40 cellular contexts compared by ENCODE assay signal in genomic region chr1:118905671-118906070, GRCh38.
"Had no signal": no experiment of that assay in that cellular context is flagged by ENCODE, and none has a peak within 500 bp of the region (broad histone marks: within the 10 kb centered on the region; RNA-seq: fewer than 3 reads in every experiment).

No MANE protein-coding gene starts in this region.

- H3K9me3 ChIP-seq: adrenal gland, ascending aorta, body of pancreas, breast epithelium had no signal

- H3K4me1 ChIP-seq: adrenal gland, ascending aorta, body of pancreas, breast epithelium had no signal

- ATAC-seq: activated naive CD4-positive, alpha-beta T cell treated with anti-CD3 and anti-CD28 coated beads, Interleukin-2, amount 50 U/mL, for 72 hours; activated naive CD8-positive, alpha-beta T cell treated with anti-CD3 and anti-CD28 coated beads, Interleukin-2, amount 50 U/mL, for 24 hours; activated T-cell treated with anti-CD3 and anti-CD28 coated beads, Interleukin-2, amount 50 U/mL, for 4 hours; activated T-cell treated with anti-CD3 and anti-CD28 coated beads, Interleukin-2, amount 50 U/mL, for 72 hours; activated T-helper 17 cell treated with anti-CD3 and anti-CD28 coated beads, Interleukin-2, amount 50 U/mL, for 72 hours; body of pancreas had no signal

- H3K9me3 Mint-ChIP-seq: activated naive CD4-positive, alpha-beta T cell treated with anti-CD3 and anti-CD28 coated beads for 36 hours; activated naive CD4-positive, alpha-beta T cell treated with anti-CD3 and anti-CD28 coated beads, Interleukin-2, amount 10 ng/mL, durations not matched to agents 7 days and 5 days; activated naive CD8-positive, alpha-beta T cell treated with anti-CD3 and anti-CD28 coated beads for 36 hours; activated naive CD8-positive, alpha-beta T cell treated with anti-CD3 and anti-CD28 coated beads, Interleukin-2, amount 50 U/mL, for 24 hours; activated T-cell treated with anti-CD3 and anti-CD28 coated beads, Interleukin-2, amount 50 U/mL, for 4 hours; activated T-helper 2 cell treated with anti-CD3 and anti-CD28 coated beads, Interferon-gamma antibody, Interleukin-2, Interleukin-4, amounts not matched to agents 10 μg/mL and 5 μg/mL and 100 μg/mL, durations not matched to agents 14 hours and 24 hours and 36 hours; brain had no signal

- H3K4me1 Mint-ChIP-seq: activated naive CD4-positive, alpha-beta T cell treated with anti-CD3 and anti-CD28 coated beads, Interleukin-2, amount 10 ng/mL, durations not matched to agents 7 days and 5 days; activated naive CD4-positive, alpha-beta T cell treated with anti-CD3 and anti-CD28 coated beads, Interleukin-2, amount 50 U/mL, for 24 hours; activated naive CD8-positive, alpha-beta T cell treated with anti-CD3 and anti-CD28 coated beads for 36 hours; activated naive CD8-positive, alpha-beta T cell treated with anti-CD3 and anti-CD28 coated beads, Interleukin-2, amount 10 ng/mL, durations not matched to agents 7 days and 5 days; activated naive CD8-positive, alpha-beta T cell treated with anti-CD3 and anti-CD28 coated beads, Interleukin-2, amount 50 U/mL, for 24 hours; activated T-helper 17 cell treated with anti-CD3 and anti-CD28 coated beads, Interleukin-2, amount 50 U/mL, for 72 hours; brain; central memory CD8-positive, alpha-beta T cell had no signal

- H3K27ac ChIP-seq: adrenal gland, ascending aorta, body of pancreas, brain microvascular endothelial cell, breast epithelium, cardiac muscle cell had no signal

- H3K27ac Mint-ChIP-seq: activated naive CD4-positive, alpha-beta T cell treated with anti-CD3 and anti-CD28 coated beads for 36 hours; activated naive CD4-positive, alpha-beta T cell treated with anti-CD3 and anti-CD28 coated beads, Interleukin-2, amount 10 ng/mL, durations not matched to agents 7 days and 5 days; activated naive CD4-positive, alpha-beta T cell treated with anti-CD3 and anti-CD28 coated beads, Interleukin-2, amount 50 U/mL, for 24 hours; activated naive CD4-positive, alpha-beta T cell treated with anti-CD3 and anti-CD28 coated beads, Interleukin-2, amount 50 U/mL, for 72 hours; activated naive CD8-positive, alpha-beta T cell; activated naive CD8-positive, alpha-beta T cell treated with anti-CD3 and anti-CD28 coated beads for 36 hours; activated naive CD8-positive, alpha-beta T cell treated with anti-CD3 and anti-CD28 coated beads, Interleukin-2, amount 10 ng/mL, durations not matched to agents 7 days and 5 days; activated naive CD8-positive, alpha-beta T cell treated with anti-CD3 and anti-CD28 coated beads, Interleukin-2, amount 50 U/mL, for 24 hours; activated T-cell treated with anti-CD3 and anti-CD28 coated beads, Interleukin-2, amount 50 U/mL, for 24 hours; activated T-cell treated with anti-CD3 and anti-CD28 coated beads, Interleukin-2, amount 50 U/mL, for 72 hours; activated T-helper 1 cell treated with anti-CD3 and anti-CD28 coated beads, Interleukin-12 subunit alpha, Interleukin-12 subunit beta, Interleukin-2, Interleukin-4 antibody, amounts not matched to agents 30 ng/mL and 10 ng/mL and 1 ng/mL, durations not matched to agents 14 hours and 24 hours and 36 hours; activated T-helper 17 cell treated with anti-CD3 and anti-CD28 coated beads, Interleukin-2, amount 50 U/mL, for 72 hours; activated T-helper 2 cell treated with anti-CD3 and anti-CD28 coated beads, Interferon-gamma antibody, Interleukin-2, Interleukin-4, amounts not matched to agents 10 μg/mL and 5 μg/mL and 100 μg/mL, durations not matched to agents 14 hours and 24 hours and 36 hours; brain had no signal

- H3K4me3 Mint-ChIP-seq: activated naive CD4-positive, alpha-beta T cell treated with anti-CD3 and anti-CD28 coated beads for 36 hours; activated naive CD4-positive, alpha-beta T cell treated with anti-CD3 and anti-CD28 coated beads, Interleukin-2, amount 10 ng/mL, durations not matched to agents 7 days and 5 days; activated naive CD4-positive, alpha-beta T cell treated with anti-CD3 and anti-CD28 coated beads, Interleukin-2, amount 50 U/mL, for 24 hours; activated naive CD8-positive, alpha-beta T cell; activated naive CD8-positive, alpha-beta T cell treated with anti-CD3 and anti-CD28 coated beads for 36 hours; activated naive CD8-positive, alpha-beta T cell treated with anti-CD3 and anti-CD28 coated beads, Interleukin-2, amount 10 ng/mL, durations not matched to agents 7 days and 5 days; activated naive CD8-positive, alpha-beta T cell treated with anti-CD3 and anti-CD28 coated beads, Interleukin-2, amount 50 U/mL, for 24 hours; activated T-cell treated with anti-CD3 and anti-CD28 coated beads, Interleukin-2, amount 50 U/mL, for 24 hours; activated T-cell treated with anti-CD3 and anti-CD28 coated beads, Interleukin-2, amount 50 U/mL, for 4 hours; activated T-cell treated with anti-CD3 and anti-CD28 coated beads, Interleukin-2, amount 50 U/mL, for 72 hours; activated T-helper 1 cell treated with anti-CD3 and anti-CD28 coated beads, Interleukin-12 subunit alpha, Interleukin-12 subunit beta, Interleukin-2, Interleukin-4 antibody, amounts not matched to agents 30 ng/mL and 10 ng/mL and 1 ng/mL, durations not matched to agents 14 hours and 24 hours and 36 hours; activated T-helper 17 cell treated with anti-CD3 and anti-CD28 coated beads, Interleukin-2, amount 50 U/mL, for 72 hours; brain; central memory CD8-positive, alpha-beta T cell had no signal

- H3K36me3 ChIP-seq: adrenal gland, ascending aorta, breast epithelium, cardiac muscle cell had no signal

- H3K27me3 ChIP-seq: adrenal gland, ascending aorta, body of pancreas, brain microvascular endothelial cell, breast epithelium had no signal

- FAIRE-seq: astrocyte, bronchial epithelial cell had no signal

- H3K36me3 Mint-ChIP-seq: activated naive CD4-positive, alpha-beta T cell treated with anti-CD3 and anti-CD28 coated beads, Interleukin-2, amount 10 ng/mL, durations not matched to agents 7 days and 5 days; activated naive CD4-positive, alpha-beta T cell treated with anti-CD3 and anti-CD28 coated beads, Interleukin-2, amount 50 U/mL, for 24 hours; activated naive CD4-positive, alpha-beta T cell treated with anti-CD3 and anti-CD28 coated beads, Interleukin-2, amount 50 U/mL, for 72 hours; activated naive CD8-positive, alpha-beta T cell; activated naive CD8-positive, alpha-beta T cell treated with anti-CD3 and anti-CD28 coated beads for 36 hours; activated naive CD8-positive, alpha-beta T cell treated with anti-CD3 and anti-CD28 coated beads, Interleukin-2, amount 10 ng/mL, durations not matched to agents 7 days and 5 days; brain had no signal

- H3K4me3 ChIP-seq: adrenal gland, ascending aorta, body of pancreas, breast epithelium, cardiac muscle cell had no signal

- DNase-seq: activated effector memory CD4-positive, alpha-beta T cell treated with anti-CD3 and anti-CD28 coated beads, Interleukin-2, amount 50 U/mL, for 16 hours; activated effector memory CD4-positive, alpha-beta T cell treated with Interleukin-2 at 50 U/mL for 16 hours; activated gamma-delta T cell; activated gamma-delta T cell treated with Interleukin-2 at 50 U/mL for 16 hours; activated naive CD4-positive, alpha-beta T cell; activated naive CD4-positive, alpha-beta T cell treated with anti-CD3 and anti-CD28 coated beads for 36 hours; activated naive CD4-positive, alpha-beta T cell treated with anti-CD3 and anti-CD28 coated beads, Interleukin-2, amount 10 ng/mL, durations not matched to agents 7 days and 5 days; activated naive CD4-positive, alpha-beta T cell treated with anti-CD3 and anti-CD28 coated beads, Interleukin-2, amount 50 U/mL, for 16 hours; activated naive CD4-positive, alpha-beta T cell treated with Interleukin-2 at 50 U/mL for 16 hours; activated naive CD8-positive, alpha-beta T cell treated with anti-CD3 and anti-CD28 coated beads for 36 hours; activated naive CD8-positive, alpha-beta T cell treated with anti-CD3 and anti-CD28 coated beads, Interleukin-2, amount 10 ng/mL, durations not matched to agents 7 days and 5 days; activated naive CD8-positive, alpha-beta T cell treated with anti-CD3 and anti-CD28 coated beads, Interleukin-2, amount 50 U/mL, for 24 hours; activated T-cell treated with anti-CD3 and anti-CD28 coated beads, Interleukin-2, amount 50 U/mL, for 1 hour; activated T-cell treated with anti-CD3 and anti-CD28 coated beads, Interleukin-2, amount 50 U/mL, for 24 hours; activated T-cell treated with anti-CD3 and anti-CD28 coated beads, Interleukin-2, amount 50 U/mL, for 4 hours; activated T-cell treated with anti-CD3 and anti-CD28 coated beads, Interleukin-2, amount 50 U/mL, for 48 hours; activated T-cell treated with anti-CD3 and anti-CD28 coated beads, Interleukin-2, amount 50 U/mL, for 72 hours; adrenal gland; amniotic stem cell; amygdala; anterior cingulate cortex; aorta; body of pancreas; brain microvascular endothelial cell; caudate nucleus; central memory CD4-positive, alpha-beta T cell; cerebellar nuclear complex had no signal

- H3K27me3 Mint-ChIP-seq: activated naive CD4-positive, alpha-beta T cell treated with anti-CD3 and anti-CD28 coated beads, Interleukin-2, amount 10 ng/mL, durations not matched to agents 7 days and 5 days; activated naive CD8-positive, alpha-beta T cell; activated naive CD8-positive, alpha-beta T cell treated with anti-CD3 and anti-CD28 coated beads, Interleukin-2, amount 10 ng/mL, durations not matched to agents 7 days and 5 days; activated T-cell treated with anti-CD3 and anti-CD28 coated beads, Interleukin-2, amount 50 U/mL, for 24 hours; central memory CD8-positive, alpha-beta T cell had no signal
